8 cellular contexts compared by ENCODE assay signal in genomic region chrY:13479031-13479705, GRCh38. TPM values are rescaled to one million over a fixed set of nuclear protein-coding genes. Genes with fewer than 3 reads are reported as not detected.
DNase-seq lines count a peak whose midpoint lies in the region; ATAC-seq and TF ChIP-seq lines count a peak whose summit lies in the region.

No MANE protein-coding gene starts in this region.

- H3K9me3 Mint-ChIP-seq in activated naive CD4-positive, alpha-beta T cell treated with anti-CD3 and anti-CD28 coated beads for 36 hours = no peaks in the 10 kb centered on the region

- peak overlapping the region; percentile 93 for H3K27ac Mint-ChIP-seq in activated naive CD4-positive, alpha-beta T cell treated with anti-CD3 and anti-CD28 coated beads for 36 hours

- 0 to 1% methylated on average over 19 to 39 of the region's 39 CpGs for WGBS in testis, 2 donors

- TF ChIP-seq POLR2A in testis (IDR thresholded peaks at IDR 0.05) = no peak

- H3K36me3 ChIP-seq in testis (ENCODE audit: low read depth, missing control alignments) = no peaks in the 10 kb centered on the region

- H3K4me3 Mint-ChIP-seq in activated naive CD4-positive, alpha-beta T cell treated with anti-CD3 and anti-CD28 coated beads for 36 hours = peak overlapping the region; percentile 75

- peak overlapping the region; percentile 89 to 93 for H3K27ac ChIP-seq in testis

- H3K27me3 ChIP-seq in testis = no peaks in the 10 kb centered on the region

- H3K27me3 Mint-ChIP-seq in activated naive CD4-positive, alpha-beta T cell treated with anti-CD3 and anti-CD28 coated beads for 36 hours (ENCODE audit: low read depth) = no peaks in the 10 kb centered on the region

- ATAC-seq in GM21825 (IDR thresholded peaks at IDR 0.05; ENCODE audit: unreplicated experiment) (no peak), HG02870 (IDR thresholded peaks at IDR 0.05; ENCODE audit: unreplicated experiment) (no peak)

- H3K9me3 ChIP-seq in testis = no peaks in the 10 kb centered on the region

- intact Hi-C loops in activated naive CD4-positive, alpha-beta T cell treated with anti-CD3 and anti-CD28 coated beads for 36 hours (cut with micrococcal nuclease) = loop anchor here (2.0 kb wide), 1 partner anchor 816 kb away; no protein-coding TSS in a partner anchor
- intact Hi-C loops in testis (cut with DNase I; ENCODE audit: low total_unique reads) = no loop called here

- DNase-seq in EH (ENCODE audit: low read depth) (peak; percentile 50), LoVo (ENCODE audit: low spot score) (peak; percentile 43), left kidney (ENCODE audit: low read depth, low spot score) (peak; percentile 85), testis (peak; percentile 56), GOT3 (lab: John Stamatoyannopoulos, UW) (no peak)
- DNase-seq in activated naive CD4-positive, alpha-beta T cell treated with anti-CD3 and anti-CD28 coated beads for 36 hours = peak; percentile 69

- peaks cover 22% of the 10 kb centered on the region for H3K4me1 Mint-ChIP-seq in activated naive CD4-positive, alpha-beta T cell treated with anti-CD3 and anti-CD28 coated beads for 36 hours (ENCODE audit: low read depth)

- H3K4me3 ChIP-seq in testis = peak overlapping the region; percentile 62 to 81

- no peaks in the 10 kb centered on the region for H3K4me1 ChIP-seq in testis

- CTCF ChIA-PET in activated naive CD4-positive, alpha-beta T cell treated with anti-CD3 and anti-CD28 coated beads for 36 hours (lab: Charles Lee) = interaction anchor here (1.0 to 1.3 kb wide), 2 partner anchors 42 to 100 kb away, joined by 3 to 4 read pairs; no protein-coding TSS in a partner anchor

- peaks cover 12% of the 10 kb centered on the region for H3K36me3 Mint-ChIP-seq in activated naive CD4-positive, alpha-beta T cell treated with anti-CD3 and anti-CD28 coated beads for 36 hours (ENCODE audit: low read depth)

- no peak for TF ChIP-seq CTCF in testis (IDR thresholded peaks at IDR 0.05)

RNA-seq across cellular contexts. Expression of gene UTY, which starts 0.7 kb away (rescaled TPM):
- total RNA-seq in activated naive CD4-positive, alpha-beta T cell treated with anti-CD3 and anti-CD28 coated beads for 36 hours = 10 to 100 TPM; 15.9 to 20.2 TPM
- total RNA-seq in testis = 10 to 100 TPM; 55.8 to 58.5 TPM
- polyA plus RNA-seq in testis (ENCODE audit: insufficient read depth, low read depth, low replicate concordance) = 6.7 TPM
